Comparison of ENCODE assay signal across 11 cellular contexts in genomic region chr5:6734781-6735180, GRCh38. TPM values are rescaled to one million over a fixed set of nuclear protein-coding genes. Genes with fewer than 3 reads are reported as not detected.
DNase-seq lines count a peak whose midpoint lies in the region; ATAC-seq and TF ChIP-seq lines count a peak whose summit lies in the region.
"Had no signal": no experiment of that assay in that cellular context is flagged by ENCODE, and none has a peak within 500 bp of the region (broad histone marks: within the 10 kb centered on the region; RNA-seq: fewer than 3 reads in every experiment).

No MANE protein-coding gene starts in this region.

- peaks cover 43% of the 10 kb centered on the region for H3K36me3 ChIP-seq in OCI-LY3 (replicated peaks; ENCODE audit: low read depth, low read length)

- peaks cover 90% of the 10 kb centered on the region for H3K79me2 ChIP-seq in OCI-LY3 (ENCODE audit: low read length)

- H3K9me3 Mint-ChIP-seq in CD4-positive, alpha-beta T cell, result no peaks in the 10 kb centered on the region
- H3K9me3 Mint-ChIP-seq: CD14-positive monocyte; central memory CD8-positive, alpha-beta T cell had no signal

- H3K4me2 ChIP-seq in OCI-LY3 (ENCODE audit: low read length), result peak overlapping the region; percentile 49

- H3K27me3 Mint-ChIP-seq in CD4-positive, alpha-beta T cell, result no peaks in the 10 kb centered on the region
- H3K27me3 Mint-ChIP-seq: central memory CD8-positive, alpha-beta T cell had no signal

- CTCF ChIA-PET in CD4-positive, alpha-beta T cell (lab: Charles Lee), result interaction anchor here (1.1 kb wide), 1 partner anchor 10 kb away, joined by 4 read pairs; no protein-coding TSS in a partner anchor

- peak overlapping the region; percentile 63 for H3K27ac Mint-ChIP-seq in CD4-positive, alpha-beta T cell

- intact Hi-C loops in CD4-positive, alpha-beta T cell (cut with DNase I, micrococcal nuclease), result no loop called here

- H3K36me3 Mint-ChIP-seq in CD4-positive, alpha-beta T cell (ENCODE audit: low read depth), result peaks cover 59% of the 10 kb centered on the region

- no peak for DNase-seq in CD4-positive, alpha-beta T cell
- DNase-seq in mesenteric fat pad (ENCODE audit: low spot score) (peak; percentile 45), NCI-H2081 treated with DMSO at 0.1 percent for 48 hours (lab: John Stamatoyannopoulos, UW) (no peak)
- no peak for DNase-seq in stimulated activated CD4-positive, alpha-beta T cell treated with anti-CD3 and anti-CD28 coated beads, Interleukin-15, amount 100 ng/mL, for 24 hours
- DNase-seq: activated CD4-positive, alpha-beta T cell treated with anti-CD3 and anti-CD28 coated beads for 1 hour; NCI-H2171 had no signal

- peaks cover 50% of the 10 kb centered on the region for H4K20me1 ChIP-seq in OCI-LY3 (ENCODE audit: insufficient read depth, low read length)

- no peak overlapping the region for H3K9ac ChIP-seq in OCI-LY3 (ENCODE audit: low read length)

- no peaks in the 10 kb centered on the region for H3K9me3 ChIP-seq in CD4-positive, alpha-beta T cell (ENCODE audit: control insufficient read depth, low read length)
- no peaks in the 10 kb centered on the region for H3K9me3 ChIP-seq in OCI-LY3 (ENCODE audit: insufficient read depth, low read length)

- peaks cover 69% of the 10 kb centered on the region for H3K4me1 Mint-ChIP-seq in CD4-positive, alpha-beta T cell (ENCODE audit: low read depth)

- no peak for TF ChIP-seq CTCF in CD4-positive, alpha-beta T cell (IDR thresholded peaks at IDR 0.05)
- no peak for TF ChIP-seq CTCF in OCI-LY3 (IDR thresholded peaks at IDR 0.05; ENCODE audit: low read depth, low read length)

- ATAC-seq in CD4-positive, alpha-beta T cell (ENCODE audit: poor library complexity), result peak; percentile 46
- peak; percentile 23 for ATAC-seq in GM18498 (IDR thresholded peaks at IDR 0.05; ENCODE audit: unreplicated experiment)
- no peak for ATAC-seq in GM21367 (IDR thresholded peaks at IDR 0.05; ENCODE audit: unreplicated experiment)

- peaks cover 89% of the 10 kb centered on the region for H3K4me1 ChIP-seq in OCI-LY3 (ENCODE audit: low read length)

- H3K4me3 Mint-ChIP-seq in CD4-positive, alpha-beta T cell, result no peak overlapping the region
- H3K4me3 Mint-ChIP-seq: CD14-positive monocyte; central memory CD8-positive, alpha-beta T cell had no signal

- POLR2A ChIA-PET in CD4-positive, alpha-beta T cell (lab: Charles Lee), result interaction anchor here (0.7 to 1.1 kb wide), 2 partner anchors 102 to 1120 kb away, joined by 4 read pairs; partner anchors contain the start of genes NSUN2 and SRD5A1

- H2AFZ ChIP-seq in OCI-LY3 (ENCODE audit: low read depth, low read length), result no peak overlapping the region

- H3K27me3 ChIP-seq in CD4-positive, alpha-beta T cell (ENCODE audit: control insufficient read depth, insufficient read depth, low read length), result no peaks in the 10 kb centered on the region
- no peaks in the 10 kb centered on the region for H3K27me3 ChIP-seq in OCI-LY3 (ENCODE audit: low read depth, low read length)

- H3K27ac ChIP-seq in CD4-positive, alpha-beta T cell (ENCODE audit: low read depth, low read length), result no peak overlapping the region
- H3K27ac ChIP-seq in OCI-LY3 (ENCODE audit: low read length), result no peak overlapping the region

- H3K4me3 ChIP-seq in OCI-LY3 (ENCODE audit: low read length), result no peak overlapping the region; the same call in 1 of the 2 replicates

RNA-seq across cellular contexts. Expression of gene TENT4A, which starts 21.5 kb away (rescaled TPM):
- 10 to 100 TPM; 49.2 to 51.9 TPM for total RNA-seq in CD4-positive, alpha-beta T cell
- total RNA-seq in mesenteric fat pad, result 29.8 TPM
